Comparison of ENCODE assay signal across 20 cellular contexts in the genomic region with DNA sequence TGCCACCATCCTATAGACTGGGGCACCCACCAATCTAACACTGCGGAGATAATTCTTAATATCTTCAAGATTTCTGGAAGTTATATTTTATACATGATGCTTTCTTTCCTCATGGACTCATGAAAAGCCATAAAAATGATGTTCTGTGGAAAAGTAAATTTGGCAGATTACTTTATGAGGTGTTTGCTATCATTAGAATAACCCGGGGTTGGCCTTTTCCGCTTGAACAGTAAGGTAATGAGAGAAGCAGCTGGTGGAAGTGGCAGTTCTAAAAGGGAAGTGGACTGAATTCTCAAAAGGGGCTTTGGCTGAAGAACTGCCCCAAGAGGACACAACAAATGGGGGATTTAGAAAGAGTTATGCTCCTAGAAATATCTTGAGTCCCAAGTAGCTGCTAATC.
"Had no signal": no experiment of that assay in that cellular context is flagged by ENCODE, and none has a peak within 500 bp of the region (broad histone marks: within the 10 kb centered on the region; RNA-seq: fewer than 3 reads in every experiment).

No MANE protein-coding gene starts in this region.

- DNase-seq: activated CD4-positive, alpha-beta T cell treated with anti-CD3 and anti-CD28 coated beads for 36 hours; activated CD4-positive, alpha-beta T cell treated with anti-CD3 and anti-CD28 coated beads, Interleukin-2, amount 50 U/mL, for 48 hours; activated gamma-delta T cell treated with Interleukin-2 at 50 U/mL for 16 hours; activated naive CD8-positive, alpha-beta T cell treated with anti-CD3 and anti-CD28 coated beads, Interleukin-2, amount 10 ng/mL, durations not matched to agents 7 days and 5 days; anterior cingulate cortex; caudate nucleus; dorsolateral prefrontal cortex; foreskin melanocyte; glutamatergic neuron; kidney; mucosa of descending colon; naive B cell; spleen; stimulated activated CD4-positive, alpha-beta T cell treated with anti-CD3 and anti-CD28 coated beads, Interleukin-4, amount 100 ng/mL, for 4 hours had no signal

- H3K27ac Mint-ChIP-seq: activated CD4-positive, alpha-beta T cell treated with anti-CD3 and anti-CD28 coated beads for 36 hours; activated naive CD8-positive, alpha-beta T cell treated with anti-CD3 and anti-CD28 coated beads, Interleukin-2, amount 10 ng/mL, durations not matched to agents 7 days and 5 days; brain; memory B cell; naive B cell; stimulated activated memory B cell treated with anti-CD40 and anti-IgM and Interleukin-4, amounts not matched to agents 10 μg/mL and 1 μg/mL and 100 μg/mL, for 72 hours; WTC11 had no signal

- H3K27ac ChIP-seq: dorsolateral prefrontal cortex, epithelial cell of prostate, spleen, tibial nerve had no signal

- H3K4me3 Mint-ChIP-seq: activated CD4-positive, alpha-beta T cell treated with anti-CD3 and anti-CD28 coated beads for 36 hours; activated naive CD8-positive, alpha-beta T cell treated with anti-CD3 and anti-CD28 coated beads, Interleukin-2, amount 10 ng/mL, durations not matched to agents 7 days and 5 days; memory B cell; naive B cell; stimulated activated memory B cell treated with anti-CD40 and anti-IgM and Interleukin-4, amounts not matched to agents 10 μg/mL and 1 μg/mL and 100 μg/mL, for 72 hours; WTC11 had no signal

- ATAC-seq: activated CD4-positive, alpha-beta T cell treated with anti-CD3 and anti-CD28 coated beads for 36 hours; mucosa of descending colon; stimulated activated memory B cell treated with anti-CD40 and anti-IgM and Interleukin-4, amounts not matched to agents 10 μg/mL and 1 μg/mL and 100 μg/mL, for 72 hours; WTC11 had no signal

- H3K36me3 Mint-ChIP-seq: brain; memory B cell; stimulated activated memory B cell treated with anti-CD40 and anti-IgM and Interleukin-4, amounts not matched to agents 10 μg/mL and 1 μg/mL and 100 μg/mL, for 72 hours had no signal
